ENCODE assay signal across 11 cellular contexts in the genomic region with DNA sequence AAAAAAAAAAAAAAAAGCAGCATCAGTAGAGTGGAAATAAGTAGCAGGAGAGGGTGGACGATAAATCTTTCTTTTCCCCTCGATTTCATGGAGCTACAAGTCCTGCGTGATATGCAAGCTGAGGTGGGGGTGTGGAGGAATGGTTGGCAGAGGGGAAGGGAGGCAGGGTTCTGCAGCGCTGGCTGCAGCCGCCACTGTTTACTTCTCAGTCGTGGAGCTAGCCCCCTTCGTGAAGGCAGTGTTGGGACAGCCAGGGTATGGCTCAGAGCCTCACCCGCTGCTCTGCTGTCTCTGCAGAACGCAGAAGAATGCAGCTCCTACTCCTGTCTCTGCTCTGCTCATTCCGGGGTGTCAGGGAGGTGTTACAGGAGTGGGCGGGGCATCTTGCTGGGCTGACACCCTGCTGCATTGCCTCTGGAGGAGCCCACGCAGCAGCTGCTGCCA.
DNase-seq lines count a peak whose midpoint lies in the region; ATAC-seq and TF ChIP-seq lines count a peak whose summit lies in the region.
"Had no signal": no experiment of that assay in that cellular context is flagged by ENCODE, and none has a peak within 500 bp of the region (broad histone marks: within the 10 kb centered on the region; RNA-seq: fewer than 3 reads in every experiment).

No MANE protein-coding gene starts in this region.

- H3K36me3 ChIP-seq in left ventricle myocardium inferior (no peaks in the 10 kb centered on the region), heart right ventricle (no peaks in the 10 kb centered on the region)
- H3K36me3 ChIP-seq: thoracic aorta had no signal

- no peaks in the 10 kb centered on the region for H3K27me3 Mint-ChIP-seq in CD4-positive, alpha-beta T cell
- H3K27me3 Mint-ChIP-seq: activated naive CD4-positive, alpha-beta T cell treated with anti-CD3 and anti-CD28 coated beads, Interleukin-2, amount 10 ng/mL, durations not matched to agents 7 days and 5 days had no signal

- H3K9me3 ChIP-seq in left ventricle myocardium inferior (replicated peaks) (no peaks in the 10 kb centered on the region), heart right ventricle (no peaks in the 10 kb centered on the region)
- H3K9me3 ChIP-seq in CD4-positive, alpha-beta T cell (ENCODE audit: control insufficient read depth, low read length) = no peaks in the 10 kb centered on the region
- H3K9me3 ChIP-seq: thoracic aorta had no signal

- POLR2A ChIA-PET in CD4-positive, alpha-beta T cell (lab: Charles Lee) = no interaction called here

- TF ChIP-seq CTCF in left ventricle myocardium inferior (IDR thresholded peaks at IDR 0.05; ENCODE audit: borderline replicate concordance) = no peak
- no peak for TF ChIP-seq CTCF in heart right ventricle (IDR thresholded peaks at IDR 0.05)
- TF ChIP-seq CTCF in astrocyte of the spinal cord (IDR thresholded peaks at IDR 0.05; ENCODE audit: low read depth, low read length) = no peak
- no peak for TF ChIP-seq CTCF in foreskin keratinocyte (conservative IDR thresholded peaks at IDR 0.05)
- no peak for TF ChIP-seq CTCF in CD4-positive, alpha-beta T cell (IDR thresholded peaks at IDR 0.05)

- H3K27ac ChIP-seq in left ventricle myocardium inferior (replicated peaks) (no peak overlapping the region), heart right ventricle (no peak overlapping the region), foreskin keratinocyte (no peak overlapping the region)
- no peak overlapping the region for H3K27ac ChIP-seq in CD4-positive, alpha-beta T cell (ENCODE audit: low read depth, low read length)
- H3K27ac ChIP-seq: thoracic aorta had no signal

- DNase-seq in left ventricle myocardium inferior (no peak), heart right ventricle (no peak), astrocyte of the spinal cord (ENCODE audit: low read depth, low spot score) (no peak), medulla oblongata (ENCODE audit: extremely low spot score) (peak; percentile 17), NOMO-1 treated with DMSO at 0.1 percent for 48 hours (lab: John Stamatoyannopoulos, UW; ENCODE audit: unreplicated experiment) (no peak), foreskin keratinocyte (no peak), AML-193 (lab: John Stamatoyannopoulos, UW) (no peak)
- no peak for DNase-seq in CD4-positive, alpha-beta T cell
- DNase-seq: activated naive CD4-positive, alpha-beta T cell treated with anti-CD3 and anti-CD28 coated beads, Interleukin-2, amount 10 ng/mL, durations not matched to agents 7 days and 5 days; NCI-H1694 had no signal

- no peaks in the 10 kb centered on the region for H3K4me1 Mint-ChIP-seq in CD4-positive, alpha-beta T cell (ENCODE audit: low read depth)
- H3K4me1 Mint-ChIP-seq: activated naive CD4-positive, alpha-beta T cell treated with anti-CD3 and anti-CD28 coated beads, Interleukin-2, amount 10 ng/mL, durations not matched to agents 7 days and 5 days had no signal

- intact Hi-C loops in left ventricle myocardium inferior (cut with micrococcal nuclease) (no loop called here), heart right ventricle (cut with DNase I) (no loop called here)
- intact Hi-C loops in CD4-positive, alpha-beta T cell (cut with DNase I, micrococcal nuclease) = no loop called here

- peak overlapping the region; percentile 27 for H3K4me3 ChIP-seq in left ventricle myocardium inferior
- peak overlapping the region in 3 of 10 donors; percentile 18 to 25 (median 24) for H3K4me3 ChIP-seq in heart right ventricle
- H3K4me3 ChIP-seq in astrocyte of the spinal cord (ENCODE audit: low read depth, low read length) = peak overlapping the region; percentile 37
- H3K4me3 ChIP-seq: thoracic aorta had no signal

- H3K4me1 ChIP-seq in left ventricle myocardium inferior = no peaks in the 10 kb centered on the region
- H3K4me1 ChIP-seq in heart right ventricle = no peaks in the 10 kb centered on the region
- no peaks in the 10 kb centered on the region for H3K4me1 ChIP-seq in foreskin keratinocyte

- H3K4me3 Mint-ChIP-seq in CD4-positive, alpha-beta T cell = no peak overlapping the region
- H3K4me3 Mint-ChIP-seq: activated naive CD4-positive, alpha-beta T cell treated with anti-CD3 and anti-CD28 coated beads, Interleukin-2, amount 10 ng/mL, durations not matched to agents 7 days and 5 days had no signal

- H3K27me3 ChIP-seq in left ventricle myocardium inferior (ENCODE audit: low read depth) (no peaks in the 10 kb centered on the region), heart right ventricle (no peaks in the 10 kb centered on the region), foreskin keratinocyte (no peaks in the 10 kb centered on the region)
- H3K27me3 ChIP-seq in CD4-positive, alpha-beta T cell (ENCODE audit: control insufficient read depth, insufficient read depth, low read length) = no peaks in the 10 kb centered on the region

- H3K27ac Mint-ChIP-seq in CD4-positive, alpha-beta T cell = no peak overlapping the region
- H3K27ac Mint-ChIP-seq: activated naive CD4-positive, alpha-beta T cell treated with anti-CD3 and anti-CD28 coated beads, Interleukin-2, amount 10 ng/mL, durations not matched to agents 7 days and 5 days had no signal

- WGBS in heart right ventricle, 2 donors = 16 to 24% methylated on average over 12 of the region's 12 CpGs

- CTCF ChIA-PET in CD4-positive, alpha-beta T cell (lab: Charles Lee) = interaction anchor here (0.6 kb wide), 1 partner anchor 949 kb away, joined by 3 read pairs; no protein-coding TSS in a partner anchor

- H3K9me3 Mint-ChIP-seq in CD4-positive, alpha-beta T cell = no peaks in the 10 kb centered on the region
- H3K9me3 Mint-ChIP-seq: activated naive CD4-positive, alpha-beta T cell treated with anti-CD3 and anti-CD28 coated beads, Interleukin-2, amount 10 ng/mL, durations not matched to agents 7 days and 5 days had no signal

- no peaks in the 10 kb centered on the region for H3K36me3 Mint-ChIP-seq in CD4-positive, alpha-beta T cell (ENCODE audit: low read depth)
- H3K36me3 Mint-ChIP-seq: activated naive CD4-positive, alpha-beta T cell treated with anti-CD3 and anti-CD28 coated beads, Interleukin-2, amount 10 ng/mL, durations not matched to agents 7 days and 5 days had no signal

- ATAC-seq in heart right ventricle = no peak
- no peak for ATAC-seq in foreskin keratinocyte
- no peak for ATAC-seq in CD4-positive, alpha-beta T cell (ENCODE audit: poor library complexity)

- in situ Hi-C loops in astrocyte of the spinal cord (cut with HindIII; ENCODE audit: low sequenced_read_pairs) = no loop called here
